12 cellular contexts compared by ENCODE assay signal in the genomic region with DNA sequence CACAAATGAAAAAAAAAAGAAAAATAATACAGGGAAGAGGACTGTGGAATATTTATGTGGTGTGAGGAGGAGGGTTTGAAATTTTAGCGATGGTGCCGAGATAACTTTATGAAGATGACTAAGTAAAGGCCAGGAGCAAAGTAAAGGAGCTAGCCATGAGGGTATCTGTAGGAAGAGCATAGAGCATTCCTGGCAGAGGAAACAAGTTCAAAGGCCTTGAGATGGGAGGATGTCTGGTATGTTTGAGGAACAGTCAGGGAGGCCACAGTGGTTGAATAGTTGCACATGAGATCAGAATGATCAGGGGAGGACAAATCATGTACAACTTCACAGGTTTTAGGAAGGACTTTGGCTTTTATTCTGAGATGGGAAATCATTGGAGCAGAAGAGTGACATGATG.
"Had no signal": no experiment of that assay in that cellular context is flagged by ENCODE, and none has a peak within 500 bp of the region (broad histone marks: within the 10 kb centered on the region; RNA-seq: fewer than 3 reads in every experiment).

No MANE protein-coding gene starts in this region.

- DNase-seq: activated naive CD4-positive, alpha-beta T cell treated with anti-CD3 and anti-CD28 coated beads, Interleukin-2, amount 50 U/mL, for 16 hours; anterior cingulate cortex; endodermal cell; left cardiac atrium; midbrain; psoas muscle; spleen; stimulated activated CD4-positive, alpha-beta T cell treated with anti-CD3 and anti-CD28 coated beads, Interleukin-1b, Interleukin-23, amount 100 ng/mL, for 48 hours; stimulated activated naive B cell treated with anti-CD40 and anti-IgM and Interleukin-4, amounts not matched to agents 10 μg/mL and 1 μg/mL and 100 μg/mL, for 72 hours; upper lobe of left lung had no signal

- H3K9me3 ChIP-seq: SJSA1, upper lobe of left lung had no signal

- H3K4me3 ChIP-seq: lung, psoas muscle, SJSA1, spleen, upper lobe of left lung had no signal

- H3K27ac Mint-ChIP-seq: endodermal cell; stimulated activated naive B cell treated with anti-CD40 and anti-IgM and Interleukin-4, amounts not matched to agents 10 μg/mL and 1 μg/mL and 100 μg/mL, for 72 hours had no signal

- H3K4me3 Mint-ChIP-seq: endodermal cell; stimulated activated naive B cell treated with anti-CD40 and anti-IgM and Interleukin-4, amounts not matched to agents 10 μg/mL and 1 μg/mL and 100 μg/mL, for 72 hours had no signal

- H3K27ac ChIP-seq: psoas muscle, SJSA1, spleen, upper lobe of left lung had no signal

- H3K27me3 ChIP-seq: SJSA1, spleen, upper lobe of left lung had no signal

- H3K27me3 Mint-ChIP-seq: stimulated activated naive B cell treated with anti-CD40 and anti-IgM and Interleukin-4, amounts not matched to agents 10 μg/mL and 1 μg/mL and 100 μg/mL, for 72 hours had no signal
